Comparison of ENCODE assay signal across 10 cellular contexts in genomic region chr7:35695987-35696386, GRCh38. TPM values are rescaled to one million over a fixed set of nuclear protein-coding genes. Genes with fewer than 3 reads are reported as not detected.
DNase-seq lines count a peak whose midpoint lies in the region; ATAC-seq, FAIRE-seq and TF ChIP-seq lines count a peak whose summit lies in the region.
"Had no signal": no experiment of that assay in that cellular context is flagged by ENCODE, and none has a peak within 500 bp of the region (broad histone marks: within the 10 kb centered on the region; RNA-seq: fewer than 3 reads in every experiment).

No MANE protein-coding gene starts in this region.

- TF ChIP-seq CTCF in keratinocyte (optimal IDR thresholded peaks at IDR 0.05 in 1 of 3, IDR thresholded peaks at IDR 0.05 in 1 of 3, conservative IDR thresholded peaks at IDR 0.05 in 1 of 3; ENCODE audit: extremely low read depth in 1 of 3, insufficient read depth in 2 of 3, low read length in 3 of 3) (no peak), suprapubic skin (IDR thresholded peaks at IDR 0.05) (no peak)

- peak overlapping the region; percentile 98 for H3K4me2 ChIP-seq in keratinocyte (ENCODE audit: control insufficient read depth, extremely low read depth, insufficient read depth, low read depth, low read length)

- TF ChIP-seq EP300 in suprapubic skin (IDR thresholded peaks at IDR 0.05) = no peak

- H2AFZ ChIP-seq in keratinocyte (ENCODE audit: control insufficient read depth, low read length) = no peak overlapping the region

- peak overlapping the region; percentile 95 for H3K27ac Mint-ChIP-seq in activated CD4-positive, alpha-beta T cell treated with anti-CD3 and anti-CD28 coated beads, Interleukin-2, amount 10 ng/mL, durations not matched to agents 7 days and 5 days
- H3K27ac Mint-ChIP-seq in activated T-helper 2 cell treated with anti-CD3 and anti-CD28 coated beads, Interferon-gamma antibody, Interleukin-2, Interleukin-4, amounts not matched to agents 10 μg/mL and 5 μg/mL and 100 μg/mL, durations not matched to agents 14 hours and 24 hours and 36 hours = peak overlapping the region; percentile 96

- peaks cover 45% of the 10 kb centered on the region for H3K79me2 ChIP-seq in keratinocyte (ENCODE audit: control insufficient read depth, insufficient read depth, low read length)

- H3K27me3 Mint-ChIP-seq in activated CD4-positive, alpha-beta T cell treated with anti-CD3 and anti-CD28 coated beads, Interleukin-2, amount 10 ng/mL, durations not matched to agents 7 days and 5 days = no peaks in the 10 kb centered on the region
- H3K27me3 Mint-ChIP-seq in activated T-helper 2 cell treated with anti-CD3 and anti-CD28 coated beads, Interferon-gamma antibody, Interleukin-2, Interleukin-4, amounts not matched to agents 10 μg/mL and 5 μg/mL and 100 μg/mL, durations not matched to agents 14 hours and 24 hours and 36 hours (ENCODE audit: low read depth) = no peaks in the 10 kb centered on the region

- H3K9ac ChIP-seq in keratinocyte (ENCODE audit: control insufficient read depth, extremely low read depth, insufficient read depth, low read length) = peak overlapping the region; percentile 86

- peaks cover 40% of the 10 kb centered on the region for H3K4me1 Mint-ChIP-seq in activated CD4-positive, alpha-beta T cell treated with anti-CD3 and anti-CD28 coated beads, Interleukin-2, amount 10 ng/mL, durations not matched to agents 7 days and 5 days
- H3K4me1 Mint-ChIP-seq in activated T-helper 2 cell treated with anti-CD3 and anti-CD28 coated beads, Interferon-gamma antibody, Interleukin-2, Interleukin-4, amounts not matched to agents 10 μg/mL and 5 μg/mL and 100 μg/mL, durations not matched to agents 14 hours and 24 hours and 36 hours (ENCODE audit: low read depth) = peaks cover 58% of the 10 kb centered on the region

- H3K9me3 Mint-ChIP-seq in activated CD4-positive, alpha-beta T cell treated with anti-CD3 and anti-CD28 coated beads, Interleukin-2, amount 10 ng/mL, durations not matched to agents 7 days and 5 days = no peaks in the 10 kb centered on the region
- H3K9me3 Mint-ChIP-seq in activated T-helper 2 cell treated with anti-CD3 and anti-CD28 coated beads, Interferon-gamma antibody, Interleukin-2, Interleukin-4, amounts not matched to agents 10 μg/mL and 5 μg/mL and 100 μg/mL, durations not matched to agents 14 hours and 24 hours and 36 hours = no peaks in the 10 kb centered on the region

- peak overlapping the region; percentile 83 for H3K4me3 Mint-ChIP-seq in activated CD4-positive, alpha-beta T cell treated with anti-CD3 and anti-CD28 coated beads, Interleukin-2, amount 10 ng/mL, durations not matched to agents 7 days and 5 days
- H3K4me3 Mint-ChIP-seq in activated T-helper 2 cell treated with anti-CD3 and anti-CD28 coated beads, Interferon-gamma antibody, Interleukin-2, Interleukin-4, amounts not matched to agents 10 μg/mL and 5 μg/mL and 100 μg/mL, durations not matched to agents 14 hours and 24 hours and 36 hours (ENCODE audit: low read depth) = peak overlapping the region; percentile 96

- TF ChIP-seq POLR2A in suprapubic skin (IDR thresholded peaks at IDR 0.05) = no peak

- FAIRE-seq in keratinocyte (lab: Jason Lieb, UNC) = no peak
- FAIRE-seq: colon had no signal

- POLR2A ChIA-PET in activated CD4-positive, alpha-beta T cell treated with anti-CD3 and anti-CD28 coated beads, Interleukin-2, amount 10 ng/mL, durations not matched to agents 7 days and 5 days (lab: Charles Lee) = no interaction called here

- H3K36me3 ChIP-seq in keratinocyte (ENCODE audit: control insufficient read depth in 2 of 2, extremely low read depth in 1 of 2, insufficient read depth in 2 of 2, low read length in 2 of 2) = peaks cover 1 to 7% of the 10 kb centered on the region in 2 experiments
- no peaks in the 10 kb centered on the region for H3K36me3 ChIP-seq in suprapubic skin

- H3K9me1 ChIP-seq in keratinocyte (ENCODE audit: control insufficient read depth, extremely low read depth, insufficient read depth, low read length) = no peaks in the 10 kb centered on the region

- intact Hi-C loops in activated T-helper 2 cell treated with anti-CD3 and anti-CD28 coated beads, Interferon-gamma antibody, Interleukin-2, Interleukin-4, amounts not matched to agents 10 μg/mL and 5 μg/mL and 100 μg/mL, durations not matched to agents 14 hours and 24 hours and 36 hours (cut with micrococcal nuclease) = loop anchor here (1.0 kb wide), 2 partner anchors 27 to 104 kb away; no protein-coding TSS in a partner anchor

- H3K4me1 ChIP-seq in keratinocyte (ENCODE audit: control insufficient read depth, extremely low read depth, insufficient read depth, low read length) = peaks cover 39% of the 10 kb centered on the region
- H3K4me1 ChIP-seq in suprapubic skin = peaks cover 39% of the 10 kb centered on the region

- dilution Hi-C loops in keratinocyte (cut with MboI; ENCODE audit: extremely low pct_ligation_motif_present, low sequenced_read_pairs) = no loop called here

- H4K20me1 ChIP-seq in keratinocyte (ENCODE audit: control insufficient read depth, extremely low read depth, insufficient read depth, low read length) = no peaks in the 10 kb centered on the region

- H3K27me3 ChIP-seq in keratinocyte (ENCODE audit: control insufficient read depth, extremely low read depth, insufficient read depth, low read length) (no peaks in the 10 kb centered on the region), suprapubic skin (no peaks in the 10 kb centered on the region)

- WGBS in suprapubic skin = 89% methylated on average over 7 of the region's 7 CpGs

- ATAC-seq in HG03354 (IDR thresholded peaks at IDR 0.05; ENCODE audit: poor library complexity, severe bottlenecking, unreplicated experiment) = no peak

- H3K36me3 Mint-ChIP-seq in activated CD4-positive, alpha-beta T cell treated with anti-CD3 and anti-CD28 coated beads, Interleukin-2, amount 10 ng/mL, durations not matched to agents 7 days and 5 days (ENCODE audit: low read depth) = peaks cover 36% of the 10 kb centered on the region
- peaks cover 14% of the 10 kb centered on the region for H3K36me3 Mint-ChIP-seq in activated T-helper 2 cell treated with anti-CD3 and anti-CD28 coated beads, Interferon-gamma antibody, Interleukin-2, Interleukin-4, amounts not matched to agents 10 μg/mL and 5 μg/mL and 100 μg/mL, durations not matched to agents 14 hours and 24 hours and 36 hours (ENCODE audit: low read depth)

- H3K9me3 ChIP-seq in keratinocyte (ENCODE audit: control insufficient read depth, low read depth, low read length) (no peaks in the 10 kb centered on the region), suprapubic skin (no peaks in the 10 kb centered on the region)

- no peak overlapping the region for H3K27ac ChIP-seq in keratinocyte (ENCODE audit: control insufficient read depth, insufficient read depth, low read length)
- no peak overlapping the region for H3K27ac ChIP-seq in suprapubic skin

- DNase-seq in activated CD4-positive, alpha-beta T cell treated with anti-CD3 and anti-CD28 coated beads, Interleukin-2, amount 10 ng/mL, durations not matched to agents 7 days and 5 days = no peak
- DNase-seq in activated CD4-positive, alpha-beta T cell treated with anti-CD3 and anti-CD28 coated beads for 1 hour = no peak
- DNase-seq in activated T-helper 2 cell treated with anti-CD3 and anti-CD28 coated beads, Interferon-gamma antibody, Interleukin-2, Interleukin-4, amounts not matched to agents 10 μg/mL and 5 μg/mL and 100 μg/mL, durations not matched to agents 14 hours and 24 hours and 36 hours (ENCODE audit: low spot score) = no peak
- DNase-seq in keratinocyte (ENCODE audit: low read depth, low spot score) (no peak), suprapubic skin (ENCODE audit: low spot score in 2 of 2) (no peak), NCI-H510A (lab: John Stamatoyannopoulos, UW) (no peak)
- no peak for DNase-seq in central memory CD4-positive, alpha-beta T cell
- DNase-seq: NCI-H774 had no signal

- CTCF ChIA-PET in activated CD4-positive, alpha-beta T cell treated with anti-CD3 and anti-CD28 coated beads, Interleukin-2, amount 10 ng/mL, durations not matched to agents 7 days and 5 days (lab: Charles Lee) = interaction anchor here (0.6 to 5.5 kb wide), 7 partner anchors 11 to 623 kb away, joined by 3 to 70 read pairs (median 4); partner anchors contain the start of gene SEPTIN7

- H3K4me3 ChIP-seq in keratinocyte (ENCODE audit: control insufficient read depth in 2 of 3, extremely low read depth in 1 of 3, insufficient read depth in 2 of 3, low read depth in 1 of 3, low read length in 3 of 3) (peak overlapping the region; percentile 66 to 92 (median 89)), suprapubic skin (peak overlapping the region; percentile 85)

RNA-seq across cellular contexts. Expression of gene HERPUD2, which starts 1.1 kb away (rescaled TPM):
- total RNA-seq in activated CD4-positive, alpha-beta T cell treated with anti-CD3 and anti-CD28 coated beads, Interleukin-2, amount 10 ng/mL, durations not matched to agents 7 days and 5 days = 10 to 100 TPM; 40.6 to 45.9 TPM
- 24.9 and 25.8 TPM in 2 replicates for total RNA-seq in activated T-helper 2 cell treated with anti-CD3 and anti-CD28 coated beads, Interferon-gamma antibody, Interleukin-2, Interleukin-4, amounts not matched to agents 10 μg/mL and 5 μg/mL and 100 μg/mL, durations not matched to agents 14 hours and 24 hours and 36 hours
- 43.6 to 52.6 TPM (median 48.0 TPM) in 3 replicates for polyA plus RNA-seq in keratinocyte
- 17.6 TPM for polyA plus RNA-seq in keratinocyte (2011; ENCODE audit: low read depth)
- 30.7 and 57.3 TPM in 2 replicates for polyA plus RNA-seq in keratinocyte (2011; cell fraction: cytosol; rRNA removed)
- polyA plus RNA-seq in keratinocyte (2011; cell fraction: nucleus; rRNA removed) = 48.3 and 53.8 TPM in 2 replicates
- polyA plus RNA-seq in keratinocyte (2012; ENCODE audit: low replicate concordance) = 20.2 and 23.1 TPM in 2 replicates
- polyA minus RNA-seq in keratinocyte = 58.6 to 81.2 TPM (median 78.1 TPM) in 3 replicates
- 31.5 TPM for polyA minus RNA-seq in keratinocyte (2011; cell fraction: cytosol; rRNA and poly(A)+ RNA removed)
- polyA minus RNA-seq in keratinocyte (2011; cell fraction: nucleus; rRNA and poly(A)+ RNA removed) = 43.7 and 58.1 TPM in 2 replicates
- total RNA-seq in suprapubic skin = 10 to 100 TPM; 35.2 to 59.8 (median 44.3) TPM
